ENCODE assay signal across 11 cellular contexts in genomic region chr10:102433619-102434046, GRCh38. TPM values are rescaled to one million over a fixed set of nuclear protein-coding genes. Genes with fewer than 3 reads are reported as not detected.
A peak's percentile ranks its signal among the peaks of the same experiment; 100 is the strongest.
DNase-seq lines count a peak whose midpoint lies in the region; ATAC-seq and TF ChIP-seq lines count a peak whose summit lies in the region.
"Had no signal": no experiment of that assay in that cellular context is flagged by ENCODE, and none has a peak within 500 bp of the region (broad histone marks: within the 10 kb centered on the region; RNA-seq: fewer than 3 reads in every experiment).

No MANE protein-coding gene starts in this region.

- WGBS in aorta, 2 donors, result 67 to 69% methylated on average over 5 of the region's 5 CpGs

- intact Hi-C loops in activated CD4-positive, alpha-beta T cell treated with anti-CD3 and anti-CD28 coated beads, Interleukin-2, amount 10 ng/mL, durations not matched to agents 24 days and 14 days (cut with micrococcal nuclease), result loop anchor here (2.0 to 10.0 kb wide), 2 partner anchors 45 to 211 kb away; partner anchors contain the start of gene TRIM8
- intact Hi-C loops in aorta (cut with DNase I) (loop anchor here in 1 of 2 donors (5.0 kb wide), 1 partner anchor 69 kb away; the partner anchor contains the start of genes ACTR1A and SUFU), PC-3 (cut with micrococcal nuclease) (no loop called here)

- POLR2A ChIA-PET in PC-3 (lab: Charles Lee; ENCODE audit: unreplicated experiment), result interaction anchor here (1.4 kb wide), 1 partner anchor 16 kb away, joined by 5 read pairs; no protein-coding TSS in a partner anchor

- H3K4me1 ChIP-seq in OCI-LY3 (ENCODE audit: low read length) (peaks cover 30% of the 10 kb centered on the region), rectal smooth muscle tissue (ENCODE audit: control insufficient read depth, insufficient read depth, low read length) (peaks cover 7% of the 10 kb centered on the region), aorta (ENCODE audit: control insufficient read depth in 1 of 2, insufficient read depth in 2 of 2, low read length in 2 of 2) (peaks cover 0 to 4% of the 10 kb centered on the region in 2 donors), PC-3 (ENCODE audit: insufficient read depth, low read length) (peaks cover 5% of the 10 kb centered on the region; the same call in 1 of the 2 replicates)

- H3K9me3 Mint-ChIP-seq in activated CD4-positive, alpha-beta T cell treated with anti-CD3 and anti-CD28 coated beads, Interleukin-2, amount 10 ng/mL, durations not matched to agents 24 days and 14 days, result no peaks in the 10 kb centered on the region
- H3K9me3 Mint-ChIP-seq in brain, result peaks cover 0 to 3% (median 0%) of the 10 kb centered on the region in 5 experiments
- H3K9me3 Mint-ChIP-seq: GM23338 had no signal

- peak overlapping the region; percentile 85 for H3K4me3 Mint-ChIP-seq in activated CD4-positive, alpha-beta T cell treated with anti-CD3 and anti-CD28 coated beads, Interleukin-2, amount 10 ng/mL, durations not matched to agents 24 days and 14 days
- H3K4me3 Mint-ChIP-seq in brain, result peak overlapping the region; percentile 37 to 91 (median 43)

- H2AFZ ChIP-seq in OCI-LY3 (ENCODE audit: low read depth, low read length) (no peak overlapping the region), PC-3 (ENCODE audit: low read length) (no peak overlapping the region)
- H2AFZ ChIP-seq: GM23338 had no signal

- no peak for ATAC-seq in aorta (ENCODE audit: low FRiP score)
- ATAC-seq in PC-3, result no peak
- ATAC-seq: GM23338 had no signal

- BruUV-seq in PC-3 (replicated peaks; lab: Mats Ljungman, UMichigan), result no TSS peak

- H3F3A ChIP-seq in PC-3 (ENCODE audit: low read length, unreplicated experiment), result no peaks in the 10 kb centered on the region

- H3K36me3 Mint-ChIP-seq in activated CD4-positive, alpha-beta T cell treated with anti-CD3 and anti-CD28 coated beads, Interleukin-2, amount 10 ng/mL, durations not matched to agents 24 days and 14 days (ENCODE audit: low read depth), result peaks cover 18% of the 10 kb centered on the region
- peaks cover 3% of the 10 kb centered on the region for H3K36me3 Mint-ChIP-seq in brain

- H3K27ac Mint-ChIP-seq in activated CD4-positive, alpha-beta T cell treated with anti-CD3 and anti-CD28 coated beads, Interleukin-2, amount 10 ng/mL, durations not matched to agents 24 days and 14 days, result peak overlapping the region; percentile 81
- H3K27ac Mint-ChIP-seq in brain, result no peak overlapping the region
- H3K27ac Mint-ChIP-seq: GM23338 had no signal

- no peaks in the 10 kb centered on the region for H3K27me3 Mint-ChIP-seq in activated CD4-positive, alpha-beta T cell treated with anti-CD3 and anti-CD28 coated beads, Interleukin-2, amount 10 ng/mL, durations not matched to agents 24 days and 14 days
- peaks cover 45% of the 10 kb centered on the region for H3K27me3 Mint-ChIP-seq in brain

- H4K20me1 ChIP-seq in OCI-LY3 (ENCODE audit: insufficient read depth, low read length) (no peaks in the 10 kb centered on the region), PC-3 (ENCODE audit: low read length) (no peaks in the 10 kb centered on the region)

- peaks cover 15% of the 10 kb centered on the region for H3K79me2 ChIP-seq in OCI-LY3 (ENCODE audit: low read length)
- peaks cover 11% of the 10 kb centered on the region; the same call in 1 of the 2 replicates for H3K79me2 ChIP-seq in PC-3 (ENCODE audit: low read length)

- H3K4me3 ChIP-seq in OCI-LY3 (ENCODE audit: low read length), result no peak overlapping the region
- peak overlapping the region; percentile 2 for H3K4me3 ChIP-seq in rectal smooth muscle tissue (ENCODE audit: low read length)
- no peak overlapping the region for H3K4me3 ChIP-seq in aorta (ENCODE audit: low read length in 2 of 2)
- H3K4me3 ChIP-seq in PC-3 (ENCODE audit: low read length), result no peak overlapping the region

- H3K9ac ChIP-seq in OCI-LY3 (ENCODE audit: low read length), result no peak overlapping the region
- no peak overlapping the region for H3K9ac ChIP-seq in rectal smooth muscle tissue (ENCODE audit: low read length)
- no peak overlapping the region for H3K9ac ChIP-seq in PC-3 (ENCODE audit: low read length)

- CTCF ChIA-PET in PC-3 (lab: Charles Lee), result no interaction called here

- peak overlapping the region; percentile 28 for H3K27ac ChIP-seq in OCI-LY3 (ENCODE audit: low read length)
- H3K27ac ChIP-seq in rectal smooth muscle tissue (ENCODE audit: low read depth, low read length), result no peak overlapping the region
- H3K27ac ChIP-seq in aorta (ENCODE audit: low read depth in 1 of 2, low read length in 2 of 2), result no peak overlapping the region
- no peak overlapping the region for H3K27ac ChIP-seq in PC-3 (ENCODE audit: low read length)
- H3K27ac ChIP-seq: SJCRH30 had no signal

- H3K9me2 ChIP-seq in PC-3 (replicated peaks; ENCODE audit: low read length), result no peaks in the 10 kb centered on the region

- DNase-seq in activated CD4-positive, alpha-beta T cell treated with anti-CD3 and anti-CD28 coated beads, Interleukin-2, amount 10 ng/mL, durations not matched to agents 24 days and 14 days, result no peak
- DNase-seq in activated CD4-positive, alpha-beta T cell treated with anti-CD3 and anti-CD28 coated beads, Interleukin-2, amount 50 U/mL, for 48 hours, result no peak
- DNase-seq in superior temporal gyrus (ENCODE audit: extremely low spot score) (no peak), aorta (no peak), PC-3 (no peak)
- DNase-seq: NCI-H446, SJCRH30 had no signal

- H3K4me2 ChIP-seq in OCI-LY3 (ENCODE audit: low read length) (peak overlapping the region; percentile 52), PC-3 (ENCODE audit: low read length) (no peak overlapping the region)

- H3K27me3 ChIP-seq in OCI-LY3 (ENCODE audit: low read depth, low read length) (no peaks in the 10 kb centered on the region), rectal smooth muscle tissue (ENCODE audit: control insufficient read depth, insufficient read depth, low read length) (no peaks in the 10 kb centered on the region), aorta (ENCODE audit: control insufficient read depth in 1 of 2, insufficient read depth in 2 of 2, low read length in 1 of 2) (no peaks in the 10 kb centered on the region), PC-3 (ENCODE audit: low read length) (no peaks in the 10 kb centered on the region)

- H3K36me3 ChIP-seq in OCI-LY3 (replicated peaks; ENCODE audit: low read depth, low read length) (no peaks in the 10 kb centered on the region), rectal smooth muscle tissue (ENCODE audit: control insufficient read depth, insufficient read depth, low read length) (no peaks in the 10 kb centered on the region), aorta (ENCODE audit: control insufficient read depth in 1 of 2, insufficient read depth in 2 of 2, low read length in 1 of 2) (no peaks in the 10 kb centered on the region), PC-3 (ENCODE audit: low read depth, low read length) (no peaks in the 10 kb centered on the region)
- H3K36me3 ChIP-seq: SJCRH30 had no signal

- no peak for TF ChIP-seq CTCF in OCI-LY3 (IDR thresholded peaks at IDR 0.05; ENCODE audit: low read depth, low read length)
- no peak for TF ChIP-seq CTCF in brain (conservative IDR thresholded peaks at IDR 0.05)
- TF ChIP-seq CTCF in PC-3 (conservative IDR thresholded peaks at IDR 0.05; ENCODE audit: low read depth, low read length), result no peak

- peaks cover 53% of the 10 kb centered on the region for H3K4me1 Mint-ChIP-seq in activated CD4-positive, alpha-beta T cell treated with anti-CD3 and anti-CD28 coated beads, Interleukin-2, amount 10 ng/mL, durations not matched to agents 24 days and 14 days
- H3K4me1 Mint-ChIP-seq in brain, result peaks cover 31% of the 10 kb centered on the region

- H3K9me3 ChIP-seq in OCI-LY3 (ENCODE audit: insufficient read depth, low read length) (no peaks in the 10 kb centered on the region), aorta (ENCODE audit: control insufficient read depth, low read length) (no peaks in the 10 kb centered on the region), PC-3 (ENCODE audit: low read length) (no peaks in the 10 kb centered on the region)
- H3K9me3 ChIP-seq: SJCRH30 had no signal

RNA-seq across cellular contexts. Expression of gene CUEDC2, which starts 1.3 kb away (rescaled TPM):
- 64.2 and 67.6 TPM in 2 replicates for total RNA-seq in activated CD4-positive, alpha-beta T cell treated with anti-CD3 and anti-CD28 coated beads, Interleukin-2, amount 10 ng/mL, durations not matched to agents 24 days and 14 days
- polyA plus RNA-seq in brain (ENCODE audit: insufficient read depth, low read depth, low replicate concordance) (213 TPM), aorta (10 to 100 TPM; 55.3 to 80.2 TPM)
- total RNA-seq in aorta (10 to 100 TPM; 40.6 to 48.2 TPM), PC-3 (2014; rRNA removed) (50.6 and 51.4 TPM in 2 replicates)

RNA-seq across cellular contexts. Expression of gene FBXL15, which starts 13.0 kb away (rescaled TPM):
- 14.0 and 16.4 TPM in 2 replicates for total RNA-seq in activated CD4-positive, alpha-beta T cell treated with anti-CD3 and anti-CD28 coated beads, Interleukin-2, amount 10 ng/mL, durations not matched to agents 24 days and 14 days
- polyA plus RNA-seq in brain (ENCODE audit: insufficient read depth, low read depth, low replicate concordance) (25.6 TPM), aorta (10 to 100 TPM in 1 of 2 donors, 1 to 10 TPM in 1; 7.0 to 30.5 TPM)
- total RNA-seq in aorta (10 to 100 TPM in 1 of 2 donors, 1 to 10 TPM in 1; 8.7 to 12.1 TPM), PC-3 (2014; rRNA removed) (10.1 and 12.7 TPM in 2 replicates)

RNA-seq across cellular contexts. Expression of gene PSD, which starts 15.0 kb away (rescaled TPM):
- 10.4 and 12.1 TPM in 2 replicates for total RNA-seq in activated CD4-positive, alpha-beta T cell treated with anti-CD3 and anti-CD28 coated beads, Interleukin-2, amount 10 ng/mL, durations not matched to agents 24 days and 14 days
- polyA plus RNA-seq in brain (ENCODE audit: insufficient read depth, low read depth, low replicate concordance) (104 TPM), aorta (under 1 TPM; 0.25 to 0.33 TPM)
- total RNA-seq in aorta (1 to 10 TPM in 1 of 2 donors, under 1 TPM in 1; 0.16 to 1.4 TPM), PC-3 (2014; rRNA removed) (0.22 and 0.23 TPM in 2 replicates)

RNA-seq across cellular contexts. Expression of gene C10orf95, which starts 17.7 kb away (rescaled TPM):
- 0.33 and 0.52 TPM in 2 replicates for total RNA-seq in activated CD4-positive, alpha-beta T cell treated with anti-CD3 and anti-CD28 coated beads, Interleukin-2, amount 10 ng/mL, durations not matched to agents 24 days and 14 days
- polyA plus RNA-seq in brain (ENCODE audit: insufficient read depth, low read depth, low replicate concordance), result 0.53 TPM
- not detected for total RNA-seq in aorta
- polyA plus RNA-seq in aorta, result under 1 TPM in 1 of 2 donors, not detected in 1; 0.36 TPM
- 1.6 and 1.9 TPM in 2 replicates for total RNA-seq in PC-3 (2014; rRNA removed)

RNA-seq across cellular contexts. Expression of gene NFKB2, which starts 38.1 kb away (rescaled TPM):
- total RNA-seq in activated CD4-positive, alpha-beta T cell treated with anti-CD3 and anti-CD28 coated beads, Interleukin-2, amount 10 ng/mL, durations not matched to agents 24 days and 14 days, result 300 and 311 TPM in 2 replicates
- 6.8 TPM for polyA plus RNA-seq in brain (ENCODE audit: insufficient read depth, low read depth, low replicate concordance)
- 10 to 100 TPM; 48.4 to 63.3 TPM for total RNA-seq in aorta
- 10 to 100 TPM in 1 of 2 donors, 1 to 10 TPM in 1; 9.8 to 43.4 TPM for polyA plus RNA-seq in aorta
- total RNA-seq in PC-3 (2014; rRNA removed), result 45.0 and 71.1 TPM in 2 replicates
